In genomic region chrX:2487366-2487765, GRCh38 we compare ENCODE assay signal across 21 cellular contexts.
"Had no signal": no experiment of that assay in that cellular context is flagged by ENCODE, and none has a peak within 500 bp of the region (broad histone marks: within the 10 kb centered on the region; RNA-seq: fewer than 3 reads in every experiment).

No MANE protein-coding gene starts in this region.

- H3K4me3 ChIP-seq: lung, pancreas, upper lobe of left lung had no signal

- H3K27me3 Mint-ChIP-seq: activated CD4-positive, alpha-beta T cell treated with anti-CD3 and anti-CD28 coated beads, Interleukin-2, amount 10 ng/mL, durations not matched to agents 24 days and 14 days; activated CD8-positive, alpha-beta T cell treated with anti-CD3 and anti-CD28 coated beads for 36 hours; activated naive CD8-positive, alpha-beta T cell treated with anti-CD3 and anti-CD28 coated beads, Interleukin-2, amount 50 U/mL, for 24 hours; natural killer cell treated with Interleukin-12 subunit alpha and Interleukin-12 subunit beta and Interleukin-15 and Interleukin-18, amount 100 ng/mL, for 72 hours had no signal

- H3K9me3 Mint-ChIP-seq: activated CD4-positive, alpha-beta T cell treated with anti-CD3 and anti-CD28 coated beads, Interleukin-2, amount 10 ng/mL, durations not matched to agents 24 days and 14 days; activated CD8-positive, alpha-beta T cell treated with anti-CD3 and anti-CD28 coated beads for 36 hours; activated naive CD8-positive, alpha-beta T cell treated with anti-CD3 and anti-CD28 coated beads, Interleukin-2, amount 50 U/mL, for 24 hours; activated T-helper 1 cell treated with anti-CD3 and anti-CD28 coated beads, Interleukin-12 subunit alpha, Interleukin-12 subunit beta, Interleukin-2, Interleukin-4 antibody, amounts not matched to agents 30 ng/mL and 10 ng/mL and 1 ng/mL, durations not matched to agents 14 hours and 24 hours and 36 hours; natural killer cell treated with Interleukin-12 subunit alpha and Interleukin-12 subunit beta and Interleukin-15 and Interleukin-18, amount 100 ng/mL, for 72 hours; T-helper 1 cell treated with Interleukin-12 subunit alpha and Interleukin-12 subunit beta and Interleukin-4 antibody, amounts not matched to agents 30 μg/mL and 1 μg/mL, for 36 hours had no signal

- H3K27ac ChIP-seq: neutrophil, pancreas, upper lobe of left lung had no signal

- H3K4me1 ChIP-seq: upper lobe of left lung had no signal

- H3K4me1 Mint-ChIP-seq: activated naive CD8-positive, alpha-beta T cell treated with anti-CD3 and anti-CD28 coated beads, Interleukin-2, amount 50 U/mL, for 24 hours had no signal

- H3K27me3 ChIP-seq: neutrophil, pancreas, upper lobe of left lung had no signal

- H3K4me3 Mint-ChIP-seq: activated CD4-positive, alpha-beta T cell treated with anti-CD3 and anti-CD28 coated beads, Interleukin-2, amount 10 ng/mL, durations not matched to agents 24 days and 14 days; activated CD8-positive, alpha-beta T cell treated with anti-CD3 and anti-CD28 coated beads for 36 hours; activated naive CD8-positive, alpha-beta T cell treated with anti-CD3 and anti-CD28 coated beads, Interleukin-2, amount 50 U/mL, for 24 hours; activated T-helper 1 cell treated with anti-CD3 and anti-CD28 coated beads, Interleukin-12 subunit alpha, Interleukin-12 subunit beta, Interleukin-2, Interleukin-4 antibody, amounts not matched to agents 30 ng/mL and 10 ng/mL and 1 ng/mL, durations not matched to agents 14 hours and 24 hours and 36 hours; natural killer cell treated with Interleukin-12 subunit alpha and Interleukin-12 subunit beta and Interleukin-15 and Interleukin-18, amount 100 ng/mL, for 72 hours; T-helper 1 cell treated with Interleukin-12 subunit alpha and Interleukin-12 subunit beta and Interleukin-4 antibody, amounts not matched to agents 30 μg/mL and 1 μg/mL, for 36 hours had no signal

- ATAC-seq: activated CD4-positive, CD25-positive, alpha-beta regulatory T cell treated with anti-CD3 and anti-CD28 coated beads, Interleukin-2, amount 50 U/mL, for 24 hours; activated CD8-positive, alpha-beta T cell treated with anti-CD3 and anti-CD28 coated beads for 36 hours; activated naive CD8-positive, alpha-beta T cell treated with anti-CD3 and anti-CD28 coated beads, Interleukin-2, amount 50 U/mL, for 24 hours; natural killer cell treated with Interleukin-12 subunit alpha and Interleukin-12 subunit beta and Interleukin-15 and Interleukin-18, amount 100 ng/mL, for 72 hours; pancreas; right cardiac atrium; stimulated activated naive CD8-positive, alpha-beta T cell treated with anti-CD3 and anti-CD28 coated beads, Interleukin-15, Interleukin-2, amounts not matched to agents 100 U/mL and 50 U/mL, for 24 hours had no signal

- H3K9me3 ChIP-seq: neutrophil, pancreas, upper lobe of left lung had no signal

- DNase-seq: activated CD4-positive, alpha-beta T cell treated with anti-CD3 and anti-CD28 coated beads, Interleukin-2, amount 10 ng/mL, durations not matched to agents 24 days and 14 days; activated CD8-positive, alpha-beta T cell treated with anti-CD3 and anti-CD28 coated beads for 36 hours; activated gamma-delta T cell; activated naive CD4-positive, alpha-beta T cell treated with anti-CD3 and anti-CD28 coated beads, Interleukin-2, amount 50 U/mL, for 16 hours; activated naive CD8-positive, alpha-beta T cell treated with anti-CD3 and anti-CD28 coated beads, Interleukin-2, amount 50 U/mL, for 24 hours; erythroblast; kidney; stimulated activated CD4-positive, alpha-beta T cell treated with anti-CD3 and anti-CD28 coated beads, Interleukin-12 subunit alpha, Interleukin-12 subunit beta, amount 100 ng/mL, for 4 hours; stimulated activated CD4-positive, alpha-beta T cell treated with anti-CD3 and anti-CD28 coated beads, Interleukin-4, amount 100 ng/mL, for 4 hours; stimulated activated naive CD8-positive, alpha-beta T cell treated with anti-CD3 and anti-CD28 coated beads, Interleukin-15, Interleukin-2, amounts not matched to agents 100 U/mL and 50 U/mL, for 24 hours; T1000 had no signal

- H3K27ac Mint-ChIP-seq: activated CD4-positive, alpha-beta T cell treated with anti-CD3 and anti-CD28 coated beads, Interleukin-2, amount 10 ng/mL, durations not matched to agents 24 days and 14 days; activated CD8-positive, alpha-beta T cell treated with anti-CD3 and anti-CD28 coated beads for 36 hours; activated naive CD8-positive, alpha-beta T cell treated with anti-CD3 and anti-CD28 coated beads, Interleukin-2, amount 50 U/mL, for 24 hours; activated T-helper 1 cell treated with anti-CD3 and anti-CD28 coated beads, Interleukin-12 subunit alpha, Interleukin-12 subunit beta, Interleukin-2, Interleukin-4 antibody, amounts not matched to agents 30 ng/mL and 10 ng/mL and 1 ng/mL, durations not matched to agents 14 hours and 24 hours and 36 hours; natural killer cell treated with Interleukin-12 subunit alpha and Interleukin-12 subunit beta and Interleukin-15 and Interleukin-18, amount 100 ng/mL, for 72 hours; T-helper 1 cell treated with Interleukin-12 subunit alpha and Interleukin-12 subunit beta and Interleukin-4 antibody, amounts not matched to agents 30 μg/mL and 1 μg/mL, for 36 hours had no signal

- FAIRE-seq: endometrium, kidney, pancreas had no signal
